ENCODE assay signal across 16 cellular contexts in the genomic region with DNA sequence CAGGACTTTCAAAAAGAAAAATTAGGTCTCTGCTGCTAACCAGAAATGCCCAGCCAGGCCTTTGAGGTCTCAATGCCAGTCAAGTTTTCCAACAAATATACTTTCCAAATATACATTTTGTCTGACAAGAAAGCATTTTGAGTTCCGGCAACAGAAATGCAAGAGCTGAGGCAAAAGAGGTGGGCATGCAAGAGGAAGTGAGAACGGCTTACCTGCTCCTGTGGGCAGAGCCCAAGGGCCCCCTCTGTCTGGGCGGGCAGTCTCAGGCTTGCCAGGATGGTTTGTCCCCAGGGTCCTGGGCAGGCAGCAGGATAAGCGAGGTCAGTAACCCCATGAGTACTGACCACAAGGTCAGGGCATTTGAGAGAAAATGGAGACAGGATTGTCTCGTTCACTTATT.
DNase-seq lines count a peak whose midpoint lies in the region; ATAC-seq, FAIRE-seq and TF ChIP-seq lines count a peak whose summit lies in the region.
"Had no signal": no experiment of that assay in that cellular context is flagged by ENCODE, and none has a peak within 500 bp of the region (broad histone marks: within the 10 kb centered on the region; RNA-seq: fewer than 3 reads in every experiment).

No MANE protein-coding gene starts in this region.

- TF ChIP-seq POLR2A in breast epithelium (IDR thresholded peaks at IDR 0.05): no peak

- dilution Hi-C loops in keratinocyte (cut with MboI; ENCODE audit: extremely low pct_ligation_motif_present, low sequenced_read_pairs): no loop called here

- ATAC-seq in activated B cell treated with CpG ODN at 0.5 μM for 24 hours (ENCODE audit: low read depth): no peak

- no peaks in the 10 kb centered on the region for H3K9me3 Mint-ChIP-seq in MCF 10A (ENCODE audit: unreplicated experiment)
- H3K9me3 Mint-ChIP-seq in activated B cell treated with CpG ODN at 0.5 μM for 24 hours: no peaks in the 10 kb centered on the region
- H3K9me3 Mint-ChIP-seq: CD8-positive, alpha-beta memory T cell had no signal

- peak overlapping the region; percentile 82 for H3K27ac Mint-ChIP-seq in MCF 10A (ENCODE audit: low read depth, unreplicated experiment)
- peak overlapping the region; percentile 25 for H3K27ac Mint-ChIP-seq in activated B cell treated with CpG ODN at 0.5 μM for 24 hours

- H3K9ac ChIP-seq in keratinocyte (ENCODE audit: control insufficient read depth, extremely low read depth, insufficient read depth, low read length): no peak overlapping the region
- H3K9ac ChIP-seq: BLaER1 treated with 17β-estradiol and CSF1 and Interleukin-3, amounts not matched to agents 10 nM and 100 nM had no signal

- CTCF ChIA-PET in MCF 10A (lab: Yijun Ruan, JAX) (interaction anchor here (1.2 kb wide), 1 partner anchor 9 kb away, joined by 3 read pairs; no protein-coding TSS in a partner anchor), activated B cell treated with CpG ODN at 0.5 μM for 24 hours (lab: Charles Lee) (interaction anchor here (0.9 kb wide), 1 partner anchor 109 kb away, joined by 3 read pairs; no protein-coding TSS in a partner anchor)

- H3K9me3 ChIP-seq in breast epithelium (no peaks in the 10 kb centered on the region), keratinocyte (ENCODE audit: control insufficient read depth, low read depth, low read length) (no peaks in the 10 kb centered on the region)
- H3K9me3 ChIP-seq: BLaER1 treated with 17β-estradiol and CSF1 and Interleukin-3, amounts not matched to agents 10 nM and 100 nM had no signal

- H3K4me3 Mint-ChIP-seq in MCF 10A (ENCODE audit: unreplicated experiment) (no peak overlapping the region), activated B cell treated with CpG ODN at 0.5 μM for 24 hours (no peak overlapping the region)
- H3K4me3 Mint-ChIP-seq: CD8-positive, alpha-beta memory T cell had no signal

- H3K36me3 Mint-ChIP-seq in MCF 10A (ENCODE audit: insufficient read depth, unreplicated experiment): no peaks in the 10 kb centered on the region
- H3K36me3 Mint-ChIP-seq in activated B cell treated with CpG ODN at 0.5 μM for 24 hours (ENCODE audit: low read depth): no peaks in the 10 kb centered on the region
- H3K36me3 Mint-ChIP-seq: CD8-positive, alpha-beta memory T cell had no signal

- no peaks in the 10 kb centered on the region for H3K27me3 Mint-ChIP-seq in MCF 10A (ENCODE audit: insufficient read depth, unreplicated experiment)
- peaks cover 2% of the 10 kb centered on the region for H3K27me3 Mint-ChIP-seq in activated B cell treated with CpG ODN at 0.5 μM for 24 hours

- H3K27me3 ChIP-seq in breast epithelium (peaks cover 0 to 6% of the 10 kb centered on the region in 2 donors), keratinocyte (ENCODE audit: control insufficient read depth, extremely low read depth, insufficient read depth, low read length) (no peaks in the 10 kb centered on the region)
- H3K27me3 ChIP-seq: BLaER1 treated with 17β-estradiol and CSF1 and Interleukin-3, amounts not matched to agents 10 nM and 100 nM had no signal

- intact Hi-C loops in MCF 10A (cut with micrococcal nuclease): no loop called here
- intact Hi-C loops in breast epithelium (cut with DNase I; ENCODE audit: low total_unique reads): no loop called here
- intact Hi-C loops in activated B cell treated with CpG ODN at 0.5 μM for 24 hours (cut with micrococcal nuclease): loop anchor here (5.0 kb wide), 1 partner anchor 58 kb away; no protein-coding TSS in a partner anchor

- no peaks in the 10 kb centered on the region for H4K20me1 ChIP-seq in keratinocyte (ENCODE audit: control insufficient read depth, extremely low read depth, insufficient read depth, low read length)
- H4K20me1 ChIP-seq: BLaER1 treated with 17β-estradiol and CSF1 and Interleukin-3, amounts not matched to agents 10 nM and 100 nM had no signal

- H3K4me1 Mint-ChIP-seq in MCF 10A (ENCODE audit: insufficient read depth, unreplicated experiment) (peaks cover 20% of the 10 kb centered on the region), activated B cell treated with CpG ODN at 0.5 μM for 24 hours (peaks cover 13% of the 10 kb centered on the region)
- H3K4me1 Mint-ChIP-seq: CD8-positive, alpha-beta memory T cell had no signal

- no peak for DNase-seq in MCF 10A (ENCODE audit: unreplicated experiment)
- no peak for DNase-seq in breast epithelium (ENCODE audit: low spot score in 2 of 2)
- no peak for DNase-seq in activated B cell treated with CpG ODN at 0.5 μM for 24 hours
- DNase-seq in keratinocyte (ENCODE audit: low read depth, low spot score): no peak
- DNase-seq in GM20000 (ENCODE audit: low spot score): no peak
- DNase-seq in activated CD4-positive, alpha-beta T cell treated with anti-CD3 and anti-CD28 coated beads for 4 hours: no peak
- DNase-seq in stimulated activated CD4-positive, alpha-beta T cell treated with anti-CD3 and anti-CD28 coated beads, Interleukin-4, amount 100 ng/mL, for 4 hours: no peak
- DNase-seq: CD8-positive, alpha-beta memory T cell; DMS79 treated with DMSO at 0.1 percent for 48 hours; NCI-H1436; NCI-H2029 treated with DMSO at 0.1 percent for 48 hours; NCI-H2171 treated with DMSO at 0.1 percent for 48 hours; NCI-H774 had no signal

- H3K36me3 ChIP-seq in breast epithelium: no peaks in the 10 kb centered on the region
- H3K36me3 ChIP-seq in keratinocyte (ENCODE audit: control insufficient read depth in 2 of 2, extremely low read depth in 1 of 2, insufficient read depth in 2 of 2, low read length in 2 of 2): no peaks in the 10 kb centered on the region
- H3K36me3 ChIP-seq: BLaER1 treated with 17β-estradiol and CSF1 and Interleukin-3, amounts not matched to agents 10 nM and 100 nM had no signal

- no peak overlapping the region for H3K4me3 ChIP-seq in breast epithelium
- H3K4me3 ChIP-seq in keratinocyte (ENCODE audit: control insufficient read depth in 2 of 3, extremely low read depth in 1 of 3, insufficient read depth in 2 of 3, low read depth in 1 of 3, low read length in 3 of 3): no peak overlapping the region
- H3K4me3 ChIP-seq: BLaER1 treated with 17β-estradiol and CSF1 and Interleukin-3, amounts not matched to agents 10 nM and 100 nM had no signal

- no TSS peak for BruUV-seq in MCF 10A (replicated peaks; lab: Mats Ljungman, UMichigan)

- POLR2A ChIA-PET in MCF 10A (lab: Yijun Ruan, JAX) (interaction anchor here (0.6 kb wide), 1 partner anchor 286 kb away, joined by 3 read pairs; no protein-coding TSS in a partner anchor), activated B cell treated with CpG ODN at 0.5 μM for 24 hours (lab: Charles Lee) (no interaction called here)

- no peak overlapping the region for H2AFZ ChIP-seq in keratinocyte (ENCODE audit: control insufficient read depth, low read length)

- peak overlapping the region; percentile 73 for H3K4me2 ChIP-seq in keratinocyte (ENCODE audit: control insufficient read depth, extremely low read depth, insufficient read depth, low read depth, low read length)
- H3K4me2 ChIP-seq: BLaER1 treated with 17β-estradiol and CSF1 and Interleukin-3, amounts not matched to agents 10 nM and 100 nM had no signal

- H3K9me1 ChIP-seq in keratinocyte (ENCODE audit: control insufficient read depth, extremely low read depth, insufficient read depth, low read length): no peaks in the 10 kb centered on the region

- TF ChIP-seq CTCF in MCF 10A (IDR thresholded peaks at IDR 0.05; ENCODE audit: unreplicated experiment) (no peak), breast epithelium (IDR thresholded peaks at IDR 0.05) (no peak), activated B cell treated with CpG ODN at 0.5 μM for 24 hours (IDR thresholded peaks at IDR 0.05) (no peak), keratinocyte (optimal IDR thresholded peaks at IDR 0.05 in 1 of 3, IDR thresholded peaks at IDR 0.05 in 1 of 3, conservative IDR thresholded peaks at IDR 0.05 in 1 of 3; ENCODE audit: extremely low read depth in 1 of 3, insufficient read depth in 2 of 3, low read length in 3 of 3) (no peak), GM20000 (IDR thresholded peaks at IDR 0.05; ENCODE audit: extremely low read depth, missing control alignments) (no peak)

- no peaks in the 10 kb centered on the region for H3K4me1 ChIP-seq in breast epithelium
- peaks cover 24% of the 10 kb centered on the region for H3K4me1 ChIP-seq in keratinocyte (ENCODE audit: control insufficient read depth, extremely low read depth, insufficient read depth, low read length)
- H3K4me1 ChIP-seq: BLaER1 treated with 17β-estradiol and CSF1 and Interleukin-3, amounts not matched to agents 10 nM and 100 nM had no signal

- no peaks in the 10 kb centered on the region for H3K79me2 ChIP-seq in keratinocyte (ENCODE audit: control insufficient read depth, insufficient read depth, low read length)

- no peak for FAIRE-seq in keratinocyte (lab: Jason Lieb, UNC)
- FAIRE-seq: A204.1, H1 had no signal

- H3K27ac ChIP-seq in breast epithelium: no peak overlapping the region
- H3K27ac ChIP-seq in keratinocyte (ENCODE audit: control insufficient read depth, insufficient read depth, low read length): peak overlapping the region; percentile 37
- H3K27ac ChIP-seq: BLaER1 treated with 17β-estradiol and CSF1 and Interleukin-3, amounts not matched to agents 10 nM and 100 nM had no signal
